In the genomic region with DNA sequence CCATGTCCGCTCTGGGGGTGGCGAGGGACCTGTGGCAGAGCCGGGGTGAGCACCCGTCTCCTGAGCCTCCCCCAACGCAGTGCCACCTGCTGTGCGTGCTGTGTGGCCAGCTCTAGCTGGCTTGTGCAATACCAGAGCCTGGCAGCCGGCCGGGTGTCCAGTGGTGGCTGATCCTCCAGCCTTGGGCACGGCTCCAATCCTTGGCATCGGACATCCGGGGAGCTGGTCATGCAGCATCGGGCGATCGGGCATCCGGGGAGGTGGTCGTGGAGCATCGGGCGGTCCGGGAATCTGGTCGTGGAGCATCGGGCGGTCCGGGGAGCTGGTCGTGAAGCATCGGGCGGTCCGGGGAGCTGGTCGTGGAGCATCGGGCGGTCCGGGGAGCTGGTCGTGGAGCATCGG, we compare ENCODE assay signal across 28 cellular contexts. TPM values are rescaled to one million over a fixed set of nuclear protein-coding genes. Genes with fewer than 3 reads are reported as not detected.
DNase-seq lines count a peak whose midpoint lies in the region; ATAC-seq and TF ChIP-seq lines count a peak whose summit lies in the region.
"Had no signal": no experiment of that assay in that cellular context is flagged by ENCODE, and none has a peak within 500 bp of the region (broad histone marks: within the 10 kb centered on the region; RNA-seq: fewer than 3 reads in every experiment).

No MANE protein-coding gene starts in this region.

- intact Hi-C loops in Caco-2 (cut with micrococcal nuclease; ENCODE audit: unreplicated experiment), result loop anchor here (2.0 kb wide), 1 partner anchor 181 kb away; no protein-coding TSS in a partner anchor
- intact Hi-C loops in adrenal gland (cut with DNase I), result loop anchor here in 1 of 2 donors (2.0 kb wide), 1 partner anchor 183 kb away; no protein-coding TSS in a partner anchor
- intact Hi-C loops in left ventricle myocardium superior (cut with micrococcal nuclease), result no loop called here
- intact Hi-C loops in gastrocnemius medialis (cut with DNase I; ENCODE audit: low total_unique reads), result loop anchor here (1.0 kb wide), 1 partner anchor 183 kb away; no protein-coding TSS in a partner anchor

- no peak overlapping the region for H3K4me3 ChIP-seq in Caco-2 (ENCODE audit: low read depth, low read length)
- no peak overlapping the region for H3K4me3 ChIP-seq in adrenal gland
- peak overlapping the region in 3 of 4 donors; percentile 31 to 33 (median 31) for H3K4me3 ChIP-seq in gastrocnemius medialis
- H3K4me3 ChIP-seq: esophagus squamous epithelium, GM12878, GM23248, left lung, tibial nerve had no signal

- H3K36me3 ChIP-seq in Caco-2 (ENCODE audit: control insufficient read depth, insufficient read depth, low read length) (peaks cover 3% of the 10 kb centered on the region), adrenal gland (replicated peaks in 1 of 2) (peaks cover 0 to 23% of the 10 kb centered on the region in 2 donors), gastrocnemius medialis (peaks cover 0 to 16% of the 10 kb centered on the region in 2 donors)

- H3K4me3 Mint-ChIP-seq in Caco-2 (ENCODE audit: unreplicated experiment) (no peak overlapping the region), immature natural killer cell (no peak overlapping the region)
- H3K4me3 Mint-ChIP-seq: activated naive CD4-positive, alpha-beta T cell treated with anti-CD3 and anti-CD28 coated beads, Interleukin-2, amount 10 ng/mL, durations not matched to agents 7 days and 5 days; activated T-cell treated with anti-CD3 and anti-CD28 coated beads, Interleukin-2, amount 50 U/mL, for 4 hours; CD8-positive, alpha-beta T cell; central memory CD8-positive, alpha-beta T cell had no signal

- no peak for TF ChIP-seq CTCF in Caco-2 (IDR thresholded peaks at IDR 0.05; ENCODE audit: insufficient read depth in 1 of 2, low read depth in 1 of 2, low read length in 1 of 2, severe bottlenecking in 1 of 2, unreplicated experiment in 1 of 2)
- TF ChIP-seq CTCF in adrenal gland (IDR thresholded peaks at IDR 0.05), result peak in 2 of 6 experiments; percentile 1 to 17
- TF ChIP-seq CTCF in gastrocnemius medialis (IDR thresholded peaks at IDR 0.05 in 4 of 5, conservative IDR thresholded peaks at IDR 0.05 in 1 of 5), result peak in 1 of 5 experiments; percentile 15

- in situ Hi-C loops in gastrocnemius medialis (cut with MboI; ENCODE audit: low sequenced_read_pairs in 4 of 4), result loop anchor here (5.0 to 25.0 kb wide), 4 partner anchors 99 to 339 kb away; partner anchors contain the start of gene POFUT2 (in 1 of the 4)

- H3K9me3 Mint-ChIP-seq in Caco-2 (ENCODE audit: unreplicated experiment), result no peaks in the 10 kb centered on the region
- H3K9me3 Mint-ChIP-seq in immature natural killer cell, result no peaks in the 10 kb centered on the region
- H3K9me3 Mint-ChIP-seq: activated naive CD4-positive, alpha-beta T cell treated with anti-CD3 and anti-CD28 coated beads, Interleukin-2, amount 10 ng/mL, durations not matched to agents 7 days and 5 days; activated T-cell treated with anti-CD3 and anti-CD28 coated beads, Interleukin-2, amount 50 U/mL, for 4 hours; CD8-positive, alpha-beta T cell; central memory CD8-positive, alpha-beta T cell had no signal

- peaks cover 5% of the 10 kb centered on the region; the same call in 1 of the 2 replicates for H3K4me1 ChIP-seq in Caco-2
- peaks cover 0 to 8% of the 10 kb centered on the region in 2 donors for H3K4me1 ChIP-seq in adrenal gland (replicated peaks in 1 of 2)
- H3K4me1 ChIP-seq in gastrocnemius medialis, result peaks cover 45 to 52% of the 10 kb centered on the region in 2 donors

- TF ChIP-seq POLR2A in adrenal gland (IDR thresholded peaks at IDR 0.05), result no peak
- TF ChIP-seq POLR2A in gastrocnemius medialis (IDR thresholded peaks at IDR 0.05), result peak; percentile 75 to 76

- peak in 1 of 2 experiments; percentile 31 for DNase-seq in Caco-2
- DNase-seq in adrenal gland, result peak; percentile 81 to 95 (median 93)
- peak; percentile 80 for DNase-seq in left ventricle myocardium superior
- peak; percentile 82 to 95 for DNase-seq in gastrocnemius medialis
- DNase-seq in immature natural killer cell, result no peak
- DNase-seq in cerebellar cortex (ENCODE audit: low spot score), result no peak
- DNase-seq in NCI-H2171 (lab: John Stamatoyannopoulos, UW), result no peak
- DNase-seq: activated CD8-positive, alpha-beta memory T cell treated with anti-CD3 and anti-CD28 coated beads for 24 hours; activated naive CD4-positive, alpha-beta T cell treated with anti-CD3 and anti-CD28 coated beads, Interleukin-2, amount 10 ng/mL, durations not matched to agents 7 days and 5 days; activated T-cell treated with anti-CD3 and anti-CD28 coated beads, Interleukin-2, amount 50 U/mL, for 4 hours; anterior cingulate cortex; CD8-positive, alpha-beta T cell; effector CD8-positive, alpha-beta T cell; esophagus squamous epithelium; GM23248; MV-4-11; NCI-H1694 treated with DMSO at 0.1 percent for 48 hours; NCI-H82; PC-3; retina; stimulated activated CD4-positive, alpha-beta T cell treated with anti-CD3 and anti-CD28 coated beads, Interleukin-2, amount 100 ng/mL, for 24 hours; stimulated activated naive CD8-positive, alpha-beta T cell treated with anti-CD3 and anti-CD28 coated beads, Interleukin-15, Interleukin-2, amounts not matched to agents 100 U/mL and 50 U/mL, for 24 hours had no signal

- H3K4me1 Mint-ChIP-seq in Caco-2 (ENCODE audit: low read depth, unreplicated experiment) (no peaks in the 10 kb centered on the region), immature natural killer cell (peaks cover 6 to 14% of the 10 kb centered on the region in 2 donors)

- POLR2A ChIA-PET in Caco-2 (lab: Charles Lee), result no interaction called here

- no peaks in the 10 kb centered on the region for H3K27me3 Mint-ChIP-seq in Caco-2 (ENCODE audit: insufficient read depth, unreplicated experiment)
- H3K27me3 Mint-ChIP-seq in immature natural killer cell (ENCODE audit: low read depth in 3 of 3), result peaks cover 0 to 1% (median 0%) of the 10 kb centered on the region in 3 donors
- H3K27me3 Mint-ChIP-seq: activated naive CD4-positive, alpha-beta T cell treated with anti-CD3 and anti-CD28 coated beads, Interleukin-2, amount 10 ng/mL, durations not matched to agents 7 days and 5 days; central memory CD8-positive, alpha-beta T cell had no signal

- ATAC-seq in left ventricle myocardium superior, result peak; percentile 3
- ATAC-seq in gastrocnemius medialis, result peak; percentile 54 to 57
- ATAC-seq in HG03097 (IDR thresholded peaks at IDR 0.05; ENCODE audit: low FRiP score, unreplicated experiment), result no peak
- ATAC-seq: activated T-cell treated with anti-CD3 and anti-CD28 coated beads, Interleukin-2, amount 50 U/mL, for 4 hours; CD8-positive, alpha-beta T cell; GM12878; left lung; stimulated activated naive CD8-positive, alpha-beta T cell treated with anti-CD3 and anti-CD28 coated beads, Interleukin-15, Interleukin-2, amounts not matched to agents 100 U/mL and 50 U/mL, for 24 hours had no signal

- H3K9me3 ChIP-seq in Caco-2 (no peaks in the 10 kb centered on the region), adrenal gland (replicated peaks in 1 of 3) (no peaks in the 10 kb centered on the region), gastrocnemius medialis (no peaks in the 10 kb centered on the region)
- H3K9me3 ChIP-seq: esophagus squamous epithelium, left lung, neutrophil, tibial nerve had no signal

- peaks cover 34% of the 10 kb centered on the region for H3K36me3 Mint-ChIP-seq in Caco-2 (ENCODE audit: insufficient read depth, unreplicated experiment)
- H3K36me3 Mint-ChIP-seq in immature natural killer cell, result peaks cover 0 to 8% (median 0%) of the 10 kb centered on the region in 3 donors

- peak overlapping the region; percentile 53 for H3K27ac Mint-ChIP-seq in Caco-2 (ENCODE audit: unreplicated experiment)
- H3K27ac Mint-ChIP-seq in immature natural killer cell, result no peak overlapping the region
- H3K27ac Mint-ChIP-seq: activated naive CD4-positive, alpha-beta T cell treated with anti-CD3 and anti-CD28 coated beads, Interleukin-2, amount 10 ng/mL, durations not matched to agents 7 days and 5 days; CD8-positive, alpha-beta T cell had no signal

- WGBS in adrenal gland, 4 donors, result 61 to 86% (median 71%) methylated on average over 21 to 33 of the region's 33 CpGs

- CTCF ChIA-PET in Caco-2 (lab: Charles Lee), result interaction anchor here (0.6 to 1.8 kb wide), 6 partner anchors 64 to 199 kb away, joined by 3 to 6 read pairs (median 3); no protein-coding TSS in a partner anchor

- no TSS peak for BruUV-seq in Caco-2 (replicated peaks; lab: Mats Ljungman, UMichigan)

- no peaks in the 10 kb centered on the region for H3K27me3 ChIP-seq in Caco-2 (replicated peaks; ENCODE audit: control insufficient read depth, insufficient read depth, low read length)
- no peaks in the 10 kb centered on the region for H3K27me3 ChIP-seq in adrenal gland
- no peaks in the 10 kb centered on the region for H3K27me3 ChIP-seq in gastrocnemius medialis
- H3K27me3 ChIP-seq: esophagus squamous epithelium, left lung, neutrophil, tibial nerve had no signal

- H3K27ac ChIP-seq in adrenal gland, result no peak overlapping the region
- H3K27ac ChIP-seq in gastrocnemius medialis, result peak overlapping the region; percentile 90 to 96 (median 94)
- H3K27ac ChIP-seq: esophagus squamous epithelium, GM23248, left lung, neutrophil, tibial nerve had no signal

RNA-seq across cellular contexts. Expression of gene SLX9, which starts 8.1 kb away (rescaled TPM):
- total RNA-seq in Caco-2 (2022) (54.0 and 62.1 TPM in 2 replicates), adrenal gland (10 to 100 TPM; 11.1 to 45.3 (median 26.6) TPM), left ventricle myocardium superior (69.9 TPM), gastrocnemius medialis (10 to 100 TPM; 23.7 to 37.6 (median 25.8) TPM)
- polyA plus RNA-seq in adrenal gland (10 to 100 TPM; 13.1 to 22.8 (median 21.4) TPM), immature natural killer cell (10 to 100 TPM in 2 of 3 donors, 1 to 10 TPM in 1; 7.1 to 12.4 (median 11.3) TPM)

RNA-seq across cellular contexts. Expression of gene ITGB2, which starts 27.2 kb away (rescaled TPM):
- total RNA-seq in Caco-2 (2022) (0.48 and 1.1 TPM in 2 replicates), adrenal gland (100 to 1,000 TPM in 4 of 8 donors, 10 to 100 TPM in 4; 68.2 to 212 (median 120) TPM), left ventricle myocardium superior (26.5 TPM), gastrocnemius medialis (10 to 100 TPM; 10.9 to 41.7 (median 27.4) TPM)
- polyA plus RNA-seq in adrenal gland (100 to 1,000 TPM in 2 of 3 donors, 10 to 100 TPM in 1; 10.9 to 249 (median 101) TPM), immature natural killer cell (1,000 to 10,000 TPM; 1,416 to 2,161 (median 1,452) TPM)

Comparison
In these comparisons a context has a peak if more than half of its experiments do, and no peak if none do; other contexts are left out.
1. DNase-seq: peak in adrenal gland (7 of 7), left ventricle myocardium superior (single experiment) and gastrocnemius medialis (2 of 2); none in immature natural killer cell (0 of 3), cerebellar cortex (single experiment) and NCI-H2171 (single experiment).
2. H3K4me3 ChIP-seq: peak in gastrocnemius medialis (3 of 4); none in Caco-2 (single experiment) and adrenal gland (0 of 4).
3. H3K27ac ChIP-seq: peak in gastrocnemius medialis (4 of 4); none in adrenal gland (0 of 5).
4. POLR2A ChIP-seq: peak in gastrocnemius medialis (2 of 2); none in adrenal gland (0 of 2).